Comparison of ENCODE assay signal across 21 cellular contexts in genomic region chr17:46028969-46029565, GRCh38. TPM values are rescaled to one million over a fixed set of nuclear protein-coding genes. Genes with fewer than 3 reads are reported as not detected.
DNase-seq lines count a peak whose midpoint lies in the region; ATAC-seq, FAIRE-seq and TF ChIP-seq lines count a peak whose summit lies in the region.
"Had no signal": no experiment of that assay in that cellular context is flagged by ENCODE, and none has a peak within 500 bp of the region (broad histone marks: within the 10 kb centered on the region; RNA-seq: fewer than 3 reads in every experiment).

No MANE protein-coding gene starts in this region.

- peaks cover 60% of the 10 kb centered on the region for H3K36me3 Mint-ChIP-seq in CD4-positive, CD25-positive, alpha-beta regulatory T cell
- peaks cover 33% of the 10 kb centered on the region for H3K36me3 Mint-ChIP-seq in activated T-helper 1 cell treated with anti-CD3 and anti-CD28 coated beads, Interleukin-12 subunit alpha, Interleukin-12 subunit beta, Interleukin-2, Interleukin-4 antibody, amounts not matched to agents 30 ng/mL and 10 ng/mL and 1 ng/mL, durations not matched to agents 14 hours and 24 hours and 36 hours (ENCODE audit: low read depth)

- H3K9me3 ChIP-seq in CD4-positive, CD25-positive, alpha-beta regulatory T cell (ENCODE audit: control insufficient read depth in 2 of 2, low read length in 2 of 2), result no peaks in the 10 kb centered on the region
- H3K9me3 ChIP-seq in mucosa of descending colon, result no peaks in the 10 kb centered on the region
- H3K9me3 ChIP-seq in lower lobe of right lung, result no peaks in the 10 kb centered on the region
- H3K9me3 ChIP-seq: spleen had no signal

- TF ChIP-seq POLR2A in GM12891 (IDR thresholded peaks at IDR 0.05; ENCODE audit: low read depth, low read length), result no peak

- no peak overlapping the region for H3K27ac ChIP-seq in CD4-positive, CD25-positive, alpha-beta regulatory T cell (ENCODE audit: insufficient read depth, low read length, poor library complexity, severe bottlenecking)
- no peak overlapping the region for H3K27ac ChIP-seq in lower lobe of right lung
- H3K27ac ChIP-seq: PC-9 had no signal

- no peaks in the 10 kb centered on the region for H3K27me3 Mint-ChIP-seq in CD4-positive, CD25-positive, alpha-beta regulatory T cell
- no peaks in the 10 kb centered on the region for H3K27me3 Mint-ChIP-seq in activated T-helper 1 cell treated with anti-CD3 and anti-CD28 coated beads, Interleukin-12 subunit alpha, Interleukin-12 subunit beta, Interleukin-2, Interleukin-4 antibody, amounts not matched to agents 30 ng/mL and 10 ng/mL and 1 ng/mL, durations not matched to agents 14 hours and 24 hours and 36 hours (ENCODE audit: insufficient read depth)

- no peak overlapping the region for H3K4me3 ChIP-seq in CD4-positive, CD25-positive, alpha-beta regulatory T cell (ENCODE audit: low read depth, low read length)
- H3K4me3 ChIP-seq in mucosa of descending colon (no peak overlapping the region), lower lobe of right lung (no peak overlapping the region)
- H3K4me3 ChIP-seq: PC-9, spleen had no signal

- no peak for TF ChIP-seq CTCF in mucosa of descending colon (IDR thresholded peaks at IDR 0.05)
- TF ChIP-seq CTCF in lower lobe of right lung (IDR thresholded peaks at IDR 0.05), result no peak

- H3K27me3 ChIP-seq in CD4-positive, CD25-positive, alpha-beta regulatory T cell (ENCODE audit: control insufficient read depth, insufficient read depth, low read length), result no peaks in the 10 kb centered on the region
- no peaks in the 10 kb centered on the region for H3K27me3 ChIP-seq in lower lobe of right lung (ENCODE audit: low read depth)
- H3K27me3 ChIP-seq: spleen had no signal

- DNase-seq in CD4-positive, CD25-positive, alpha-beta regulatory T cell, result peak in 1 of 3 donors; percentile 17
- no peak for DNase-seq in GM12891 (ENCODE audit: insufficient read length, low spot score)
- no peak for DNase-seq in activated T-helper 1 cell treated with anti-CD3 and anti-CD28 coated beads, Interleukin-12 subunit alpha, Interleukin-12 subunit beta, Interleukin-2, Interleukin-4 antibody, amounts not matched to agents 30 ng/mL and 10 ng/mL and 1 ng/mL, durations not matched to agents 14 hours and 24 hours and 36 hours (ENCODE audit: low spot score)
- DNase-seq in mucosa of descending colon, result no peak
- no peak for DNase-seq in hippocampal formation (lab: John Stamatoyannopoulos, UW)
- no peak for DNase-seq in lower lobe of right lung
- DNase-seq: activated CD4-positive, CD25-positive, alpha-beta regulatory T cell; aorta; HCEC 1CT; Kasumi-1; kidney; NCI-H146; NCI-H446 treated with DMSO at 0.1 percent for 48 hours had no signal

- peak overlapping the region in 1 of 4 donors; percentile 66 for H3K4me3 Mint-ChIP-seq in CD4-positive, CD25-positive, alpha-beta regulatory T cell
- H3K4me3 Mint-ChIP-seq in activated T-helper 1 cell treated with anti-CD3 and anti-CD28 coated beads, Interleukin-12 subunit alpha, Interleukin-12 subunit beta, Interleukin-2, Interleukin-4 antibody, amounts not matched to agents 30 ng/mL and 10 ng/mL and 1 ng/mL, durations not matched to agents 14 hours and 24 hours and 36 hours, result no peak overlapping the region

- H3K36me3 ChIP-seq in CD4-positive, CD25-positive, alpha-beta regulatory T cell (ENCODE audit: control insufficient read depth, insufficient read depth, low read length), result peaks cover 63% of the 10 kb centered on the region
- H3K36me3 ChIP-seq in mucosa of descending colon (ENCODE audit: low read depth), result peaks cover 10% of the 10 kb centered on the region
- peaks cover 74% of the 10 kb centered on the region for H3K36me3 ChIP-seq in lower lobe of right lung

- intact Hi-C loops in activated T-helper 1 cell treated with anti-CD3 and anti-CD28 coated beads, Interleukin-12 subunit alpha, Interleukin-12 subunit beta, Interleukin-2, Interleukin-4 antibody, amounts not matched to agents 30 ng/mL and 10 ng/mL and 1 ng/mL, durations not matched to agents 14 hours and 24 hours and 36 hours (cut with micrococcal nuclease), result no loop called here
- intact Hi-C loops in mucosa of descending colon (cut with DNase I, micrococcal nuclease) (no loop called here), lower lobe of right lung (cut with DNase I) (no loop called here)

- H3K4me1 Mint-ChIP-seq in CD4-positive, CD25-positive, alpha-beta regulatory T cell, result peaks cover 8 to 38% (median 19%) of the 10 kb centered on the region in 4 donors
- H3K4me1 Mint-ChIP-seq in activated T-helper 1 cell treated with anti-CD3 and anti-CD28 coated beads, Interleukin-12 subunit alpha, Interleukin-12 subunit beta, Interleukin-2, Interleukin-4 antibody, amounts not matched to agents 30 ng/mL and 10 ng/mL and 1 ng/mL, durations not matched to agents 14 hours and 24 hours and 36 hours (ENCODE audit: low read depth), result peaks cover 18% of the 10 kb centered on the region

- no peaks in the 10 kb centered on the region for H3K4me1 ChIP-seq in CD4-positive, CD25-positive, alpha-beta regulatory T cell (ENCODE audit: control insufficient read depth, insufficient read depth, low read length, poor library complexity, severe bottlenecking)
- H3K4me1 ChIP-seq in mucosa of descending colon (ENCODE audit: low read depth) (no peaks in the 10 kb centered on the region), lower lobe of right lung (peaks cover 9% of the 10 kb centered on the region)

- FAIRE-seq in GM12891 (lab: Jason Lieb, UNC), result peak; percentile 74
- FAIRE-seq: kidney had no signal

- H3K27ac Mint-ChIP-seq in CD4-positive, CD25-positive, alpha-beta regulatory T cell, result peak overlapping the region; percentile 26 to 51 (median 47)
- peak overlapping the region; percentile 72 for H3K27ac Mint-ChIP-seq in activated T-helper 1 cell treated with anti-CD3 and anti-CD28 coated beads, Interleukin-12 subunit alpha, Interleukin-12 subunit beta, Interleukin-2, Interleukin-4 antibody, amounts not matched to agents 30 ng/mL and 10 ng/mL and 1 ng/mL, durations not matched to agents 14 hours and 24 hours and 36 hours

- ATAC-seq in CD4-positive, CD25-positive, alpha-beta regulatory T cell (ENCODE audit: low read depth in 2 of 2), result no peak
- ATAC-seq in mucosa of descending colon (peak; percentile 12), GM21515 (IDR thresholded peaks at IDR 0.05; ENCODE audit: unreplicated experiment) (no peak), HG02623 (IDR thresholded peaks at IDR 0.05; ENCODE audit: unreplicated experiment) (no peak), lower lobe of right lung (no peak)
- ATAC-seq: esophagus mucosa had no signal

- H3K9me3 Mint-ChIP-seq in CD4-positive, CD25-positive, alpha-beta regulatory T cell, result no peaks in the 10 kb centered on the region
- H3K9me3 Mint-ChIP-seq in activated T-helper 1 cell treated with anti-CD3 and anti-CD28 coated beads, Interleukin-12 subunit alpha, Interleukin-12 subunit beta, Interleukin-2, Interleukin-4 antibody, amounts not matched to agents 30 ng/mL and 10 ng/mL and 1 ng/mL, durations not matched to agents 14 hours and 24 hours and 36 hours, result no peaks in the 10 kb centered on the region

TF ChIP-seq in GM12891, 5 proteins besides CTCF, POLR2A, EP300 and RAD21:
- TF ChIP-seq TAF1 (IDR thresholded peaks at IDR 0.05; ENCODE audit: low read depth, low read length) (no peak), PAX5 (IDR thresholded peaks at IDR 0.05; ENCODE audit: insufficient read depth, low read length, severe bottlenecking) (no peak), POU2F2 (IDR thresholded peaks at IDR 0.05; ENCODE audit: low read depth, low read length) (no peak), POLR2AphosphoS5 (IDR thresholded peaks at IDR 0.05; ENCODE audit: low read depth, low read length) (no peak), SPI1 (IDR thresholded peaks at IDR 0.05; ENCODE audit: low read depth, low read length) (no peak)

RNA-seq across cellular contexts. Expression of gene STH, which starts 30.0 kb away (rescaled TPM):
- not detected for total RNA-seq in CD4-positive, CD25-positive, alpha-beta regulatory T cell
- not detected for polyA plus RNA-seq in CD4-positive, CD25-positive, alpha-beta regulatory T cell
- not detected for polyA plus RNA-seq in GM12891 (2012; ENCODE audit: low read depth, missing spikeins)
- total RNA-seq in activated T-helper 1 cell treated with anti-CD3 and anti-CD28 coated beads, Interleukin-12 subunit alpha, Interleukin-12 subunit beta, Interleukin-2, Interleukin-4 antibody, amounts not matched to agents 30 ng/mL and 10 ng/mL and 1 ng/mL, durations not matched to agents 14 hours and 24 hours and 36 hours, result not detected in 2 replicates
- total RNA-seq in mucosa of descending colon (not detected), lower lobe of right lung (not detected)
- total RNA-seq: aorta, Daoy, esophagus mucosa, kidney, mononuclear cell, PC-9, spleen had no signal
- polyA plus RNA-seq: aorta, BJ, spleen had no signal
